Comparison of ENCODE assay signal across 17 cellular contexts in the genomic region with DNA sequence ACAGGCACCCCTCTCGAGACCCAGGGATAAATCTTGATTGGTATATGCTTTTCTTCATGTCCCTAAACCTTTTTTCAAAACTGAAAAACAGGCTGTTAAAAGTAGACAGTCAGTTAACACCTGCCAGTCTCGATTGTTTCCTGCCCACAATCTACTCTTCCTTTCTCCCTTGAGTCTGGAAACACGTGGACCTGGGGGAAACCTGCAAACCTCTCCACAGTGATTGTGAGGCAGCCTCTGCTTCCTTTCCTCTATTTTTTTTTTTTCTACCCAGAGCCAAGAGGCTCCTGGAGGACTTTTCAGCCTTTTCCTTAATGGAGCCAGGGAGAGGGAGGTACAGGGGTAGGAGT.
DNase-seq lines count a peak whose midpoint lies in the region; ATAC-seq and TF ChIP-seq lines count a peak whose summit lies in the region.
"Had no signal": no experiment of that assay in that cellular context is flagged by ENCODE, and none has a peak within 500 bp of the region (broad histone marks: within the 10 kb centered on the region; RNA-seq: fewer than 3 reads in every experiment).

No MANE protein-coding gene starts in this region.

- H3K27ac Mint-ChIP-seq in naive thymus-derived CD8-positive, alpha-beta T cell: no peak overlapping the region
- H3K27ac Mint-ChIP-seq: natural killer cell treated with Interleukin-12 subunit alpha and Interleukin-12 subunit beta and Interleukin-15 and Interleukin-18, amount 100 ng/mL, for 72 hours; T-cell had no signal

- H3K4me3 Mint-ChIP-seq in naive thymus-derived CD8-positive, alpha-beta T cell: no peak overlapping the region
- H3K4me3 Mint-ChIP-seq: CD8-positive, alpha-beta memory T cell; natural killer cell treated with Interleukin-12 subunit alpha and Interleukin-12 subunit beta and Interleukin-15 and Interleukin-18, amount 100 ng/mL, for 72 hours; T-cell had no signal

- peaks cover 12 to 46% (median 34%) of the 10 kb centered on the region in 5 donors for H3K27me3 Mint-ChIP-seq in naive thymus-derived CD8-positive, alpha-beta T cell

- peaks cover 0 to 4% (median 1%) of the 10 kb centered on the region in 9 donors for H3K9me3 Mint-ChIP-seq in naive thymus-derived CD8-positive, alpha-beta T cell
- H3K9me3 Mint-ChIP-seq: CD8-positive, alpha-beta memory T cell; natural killer cell treated with Interleukin-12 subunit alpha and Interleukin-12 subunit beta and Interleukin-15 and Interleukin-18, amount 100 ng/mL, for 72 hours; T-cell had no signal

- TF ChIP-seq CTCF in GM10266 (IDR thresholded peaks at IDR 0.05; ENCODE audit: control insufficient read depth, insufficient read depth, low read depth, missing control alignments): no peak

- peak; percentile 39 for ATAC-seq in GM19438 (IDR thresholded peaks at IDR 0.05; ENCODE audit: low read depth, unreplicated experiment)
- ATAC-seq in HG03342 (IDR thresholded peaks at IDR 0.05; ENCODE audit: unreplicated experiment): peak; percentile 11
- no peak for ATAC-seq in HG03457 (IDR thresholded peaks at IDR 0.05; ENCODE audit: unreplicated experiment)
- no peak for ATAC-seq in naive thymus-derived CD8-positive, alpha-beta T cell
- ATAC-seq: T-cell had no signal

- peak; percentile 15 for DNase-seq in GM10266 (ENCODE audit: extremely low spot score)
- DNase-seq in dermis blood vessel endothelial cell: peak; percentile 20
- DNase-seq in NCI-H2171 treated with DMSO at 0.1 percent for 48 hours (lab: John Stamatoyannopoulos, UW): no peak
- DNase-seq in NCI-H524 (lab: John Stamatoyannopoulos, UW): no peak
- DNase-seq in naive thymus-derived CD8-positive, alpha-beta T cell: no peak
- DNase-seq: activated CD4-positive, alpha-beta T cell treated with anti-CD3 and anti-CD28 coated beads, Interleukin-2, amount 50 U/mL, for 48 hours; activated naive CD4-positive, alpha-beta T cell treated with anti-CD3 and anti-CD28 coated beads, Interleukin-2, amount 50 U/mL, for 16 hours; activated T-cell treated with anti-CD3 and anti-CD28 coated beads, Interleukin-2, amount 50 U/mL, for 1 hour; CD8-positive, alpha-beta memory T cell; hippocampal formation; posterior cingulate gyrus; stimulated activated CD4-positive, alpha-beta T cell treated with anti-CD3 and anti-CD28 coated beads, Interleukin-4, amount 100 ng/mL, for 1 hour; T-cell had no signal

- POLR2A ChIA-PET in naive thymus-derived CD8-positive, alpha-beta T cell (lab: Charles Lee): no interaction called here

- peaks cover 2 to 14% (median 8%) of the 10 kb centered on the region in 4 donors for H3K4me1 Mint-ChIP-seq in naive thymus-derived CD8-positive, alpha-beta T cell

- H3K36me3 Mint-ChIP-seq in naive thymus-derived CD8-positive, alpha-beta T cell: no peaks in the 10 kb centered on the region
- H3K36me3 Mint-ChIP-seq: natural killer cell treated with Interleukin-12 subunit alpha and Interleukin-12 subunit beta and Interleukin-15 and Interleukin-18, amount 100 ng/mL, for 72 hours; T-cell had no signal

Comparison
In these comparisons a context has a peak if more than half of its experiments do, and no peak if none do; other contexts are left out.
1. DNase-seq: peak in GM10266 (single experiment) and dermis blood vessel endothelial cell (single experiment); none in NCI-H2171 treated with DMSO at 0.1 percent for 48 hours (single experiment), NCI-H524 (0 of 2) and naive thymus-derived CD8-positive, alpha-beta T cell (0 of 10).
2. ATAC-seq: peak in GM19438 (single experiment) and HG03342 (single experiment); none in HG03457 (single experiment) and naive thymus-derived CD8-positive, alpha-beta T cell (0 of 2).